22 cellular contexts compared by ENCODE assay signal in the genomic region with DNA sequence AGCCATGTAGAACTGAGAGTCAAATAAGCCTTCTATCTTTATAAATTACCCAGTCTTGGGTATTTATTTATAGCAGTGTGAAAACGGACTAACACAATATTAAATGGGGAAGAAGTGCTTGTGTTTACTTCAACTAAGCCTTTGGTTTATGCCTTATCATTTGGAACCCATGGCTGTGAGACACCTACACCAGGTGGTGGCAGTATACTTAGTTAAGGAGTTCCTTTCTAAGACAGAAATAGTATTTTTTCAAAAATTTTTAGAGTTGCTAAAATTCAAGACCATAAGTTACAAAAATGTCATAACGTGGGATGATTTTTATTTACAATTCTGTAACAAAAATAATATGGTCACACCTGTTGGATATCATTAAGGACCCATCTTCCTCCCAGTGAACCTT.
A peak's percentile ranks its signal among the peaks of the same experiment; 100 is the strongest.
DNase-seq lines count a peak whose midpoint lies in the region; ATAC-seq and TF ChIP-seq lines count a peak whose summit lies in the region.
"Had no signal": no experiment of that assay in that cellular context is flagged by ENCODE, and none has a peak within 500 bp of the region (broad histone marks: within the 10 kb centered on the region; RNA-seq: fewer than 3 reads in every experiment).

No MANE protein-coding gene starts in this region.

- H3K36me3 ChIP-seq in WERI-Rb-1: no peaks in the 10 kb centered on the region
- no peaks in the 10 kb centered on the region for H3K36me3 ChIP-seq in esophagus squamous epithelium
- H3K36me3 ChIP-seq: colonic mucosa, gastroesophageal sphincter, HAP-1 had no signal

- H3K9me3 ChIP-seq in WERI-Rb-1 (ENCODE audit: severe bottlenecking): no peaks in the 10 kb centered on the region
- H3K9me3 ChIP-seq in esophagus squamous epithelium: no peaks in the 10 kb centered on the region
- H3K9me3 ChIP-seq: colonic mucosa, gastroesophageal sphincter, HAP-1, psoas muscle had no signal

- H3K27me3 ChIP-seq in WERI-Rb-1 (ENCODE audit: insufficient read depth, low read depth, severe bottlenecking) (no peaks in the 10 kb centered on the region), esophagus squamous epithelium (no peaks in the 10 kb centered on the region)
- H3K27me3 ChIP-seq: colonic mucosa, gastroesophageal sphincter had no signal

- DNase-seq in GM12864 (ENCODE audit: low read depth) (no peak), WERI-Rb-1 (peak; percentile 11), hepatic stellate cell (ENCODE audit: low spot score) (no peak), esophagus squamous epithelium (lab: John Stamatoyannopoulos, UW) (no peak)
- DNase-seq in activated CD4-positive, alpha-beta T cell treated with anti-CD3 and anti-CD28 coated beads for 4 hours: no peak
- DNase-seq: activated CD8-positive, alpha-beta T cell treated with anti-CD3 and anti-CD28 coated beads, Interleukin-2, amount 10 ng/mL, durations not matched to agents 7 days and 5 days; activated naive CD4-positive, alpha-beta T cell treated with Interleukin-2 at 50 U/mL for 16 hours; activated T-cell treated with anti-CD3 and anti-CD28 coated beads, Interleukin-2, amount 50 U/mL, for 1 hour; C1 segment of cervical spinal cord; colonic mucosa; KBM-7; NCI-H1092; NCI-H187 treated with DMSO at 0.1 percent for 48 hours; NCI-H226; psoas muscle; RPMI8226 had no signal

- TF ChIP-seq CTCF in 22Rv1 (IDR thresholded peaks at IDR 0.05) (peak; percentile 36), GM12864 (IDR thresholded peaks at IDR 0.05; ENCODE audit: low read depth, low read length, missing control alignments) (peak; percentile 30), LNCAP (IDR thresholded peaks at IDR 0.05) (peak; percentile 20; the same call in 1 of the 2 replicates), WERI-Rb-1 (IDR thresholded peaks at IDR 0.05; ENCODE audit: low read depth, low read length) (no peak), esophagus squamous epithelium (IDR thresholded peaks at IDR 0.05) (no peak)

- H3K4me3 ChIP-seq in GM12864 (ENCODE audit: low read depth, low read length) (no peak overlapping the region), WERI-Rb-1 (ENCODE audit: low read depth, low read length) (no peak overlapping the region), esophagus squamous epithelium (no peak overlapping the region)
- H3K4me3 ChIP-seq: colonic mucosa, gastroesophageal sphincter, HAP-1, psoas muscle had no signal

- intact Hi-C loops in esophagus squamous epithelium (cut with DNase I): no loop called here

- no peak for TF ChIP-seq POLR2A in esophagus squamous epithelium (IDR thresholded peaks at IDR 0.05)

- H3K27ac ChIP-seq in 22Rv1 (no peak overlapping the region), WERI-Rb-1 (no peak overlapping the region), esophagus squamous epithelium (no peak overlapping the region)
- H3K27ac ChIP-seq: colonic mucosa, gastroesophageal sphincter, psoas muscle had no signal

- no peaks in the 10 kb centered on the region for H3K4me1 ChIP-seq in esophagus squamous epithelium
- H3K4me1 ChIP-seq: colonic mucosa, gastroesophageal sphincter, HAP-1, psoas muscle had no signal

- no peak for ATAC-seq in GM19035 (IDR thresholded peaks at IDR 0.05; ENCODE audit: unreplicated experiment)
- ATAC-seq: activated CD4-positive, CD25-positive, alpha-beta regulatory T cell treated with anti-CD3 and anti-CD28 coated beads, Interleukin-2, amount 50 U/mL, for 24 hours; activated CD8-positive, alpha-beta T cell treated with anti-CD3 and anti-CD28 coated beads, Interleukin-2, amount 10 ng/mL, durations not matched to agents 7 days and 5 days; gastroesophageal sphincter; psoas muscle had no signal

- WGBS in esophagus squamous epithelium, 2 donors: 6 to 14% methylated on average over 2 of the region's 2 CpGs

Comparison
In these comparisons a context has a peak if more than half of its experiments do, and no peak if none do; other contexts are left out.
1. CTCF ChIP-seq: peak in 22Rv1 (single experiment), GM12864 (single experiment) and LNCAP (single experiment); none in WERI-Rb-1 (single experiment) and esophagus squamous epithelium (0 of 6).